21 cellular contexts compared by ENCODE assay signal in the genomic region with DNA sequence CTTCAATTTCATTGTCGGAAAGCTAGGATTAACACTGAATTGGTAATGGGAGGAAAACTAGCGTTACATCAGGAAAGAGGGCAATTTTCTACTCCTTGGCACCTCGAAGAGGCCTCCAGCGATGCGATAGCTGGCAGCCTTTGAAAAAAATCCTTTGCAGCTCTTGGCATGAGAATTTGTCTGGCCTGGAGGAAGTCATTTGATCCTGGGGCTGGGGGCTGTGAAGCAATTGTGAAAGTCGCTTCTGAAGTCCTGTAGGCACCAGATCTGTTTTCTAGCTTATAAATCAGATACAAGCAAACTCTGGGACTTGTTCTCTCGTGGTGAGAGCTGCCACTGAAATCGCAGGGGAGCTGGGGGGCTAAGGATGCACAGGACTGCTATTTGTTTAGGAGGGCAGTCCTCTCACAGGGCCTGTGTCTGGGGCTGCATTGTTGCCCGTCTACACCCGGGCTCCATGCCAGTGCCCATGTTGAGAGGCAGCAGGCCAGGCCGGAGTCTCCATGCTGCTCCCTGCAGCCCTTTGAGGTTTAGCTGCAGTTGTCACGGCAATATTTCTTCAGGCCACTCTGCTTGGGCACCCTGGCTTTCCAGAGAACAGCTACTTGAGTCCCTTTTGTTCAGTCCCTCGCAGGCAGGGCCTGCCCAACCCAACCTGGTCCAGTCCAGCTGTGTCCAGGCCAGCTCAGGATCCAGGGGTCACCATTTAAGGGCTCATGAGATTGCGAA.
DNase-seq lines count a peak whose midpoint lies in the region; ATAC-seq, FAIRE-seq and TF ChIP-seq lines count a peak whose summit lies in the region.
"Had no signal": no experiment of that assay in that cellular context is flagged by ENCODE, and none has a peak within 500 bp of the region (broad histone marks: within the 10 kb centered on the region; RNA-seq: fewer than 3 reads in every experiment).

No MANE protein-coding gene starts in this region.

- H3K4me3 ChIP-seq in osteoblast (ENCODE audit: insufficient read depth, low read length) (no peak overlapping the region), kidney (ENCODE audit: low read length in 2 of 2) (no peak overlapping the region)
- H3K4me3 ChIP-seq: cardiac muscle cell, gastrocnemius medialis, MG63 had no signal

- H3K27ac ChIP-seq in osteoblast (ENCODE audit: low read depth, low read length) (no peak overlapping the region), kidney (ENCODE audit: low read depth in 2 of 2, low read length in 2 of 2) (no peak overlapping the region)
- H3K27ac ChIP-seq: cardiac muscle cell, gastrocnemius medialis had no signal

- no peaks in the 10 kb centered on the region for H3K36me3 ChIP-seq in osteoblast (ENCODE audit: insufficient read depth, low read length)
- H3K36me3 ChIP-seq in kidney (ENCODE audit: control insufficient read depth in 1 of 2, insufficient read depth in 2 of 2, low read length in 2 of 2) = no peaks in the 10 kb centered on the region
- H3K36me3 ChIP-seq: cardiac muscle cell, gastrocnemius medialis, MG63 had no signal

- FAIRE-seq in kidney (lab: Jason Lieb, UNC) = no peak
- FAIRE-seq: small intestine had no signal

- H3K4me2 ChIP-seq in osteoblast (ENCODE audit: insufficient read depth, low read length) = no peak overlapping the region

- TF ChIP-seq CTCF in osteoblast (IDR thresholded peaks at IDR 0.05; ENCODE audit: extremely low read depth, low read depth, low read length) (no peak), omental fat pad (IDR thresholded peaks at IDR 0.05) (no peak), kidney (IDR thresholded peaks at IDR 0.05; ENCODE audit: borderline replicate concordance, extremely low read depth, insufficient read depth) (no peak)

- H3K4me1 ChIP-seq in osteoblast (ENCODE audit: insufficient read depth, low read length) (no peaks in the 10 kb centered on the region), kidney (ENCODE audit: control insufficient read depth in 1 of 2, insufficient read depth in 1 of 2, low read depth in 1 of 2, low read length in 2 of 2) (no peaks in the 10 kb centered on the region)
- H3K4me1 ChIP-seq: gastrocnemius medialis had no signal

- peaks cover 23% of the 10 kb centered on the region for H3K27me3 ChIP-seq in osteoblast (ENCODE audit: insufficient read depth, low read length)
- H3K27me3 ChIP-seq: cardiac muscle cell, gastrocnemius medialis, MG63 had no signal

- intact Hi-C loops in head of caudate nucleus (cut with DNase I) (no loop called here), kidney (cut with DNase I) (no loop called here)

- no peaks in the 10 kb centered on the region for H3K9me3 ChIP-seq in osteoblast (ENCODE audit: low read depth, low read length)
- no peaks in the 10 kb centered on the region for H3K9me3 ChIP-seq in kidney (ENCODE audit: control insufficient read depth in 1 of 2, low read length in 2 of 2)
- H3K9me3 ChIP-seq: gastrocnemius medialis, MG63 had no signal

- H3K79me2 ChIP-seq in osteoblast (ENCODE audit: insufficient read depth, low read length) = no peaks in the 10 kb centered on the region

- H2AFZ ChIP-seq in osteoblast (ENCODE audit: low read length) = no peak overlapping the region

- no peak overlapping the region for H3K9ac ChIP-seq in kidney (ENCODE audit: low read length in 2 of 2)

- no peak for ATAC-seq in GM21367 (IDR thresholded peaks at IDR 0.05; ENCODE audit: unreplicated experiment)
- no peak for ATAC-seq in omental fat pad (ENCODE audit: low FRiP score)
- ATAC-seq: activated CD4-positive, alpha-beta T cell treated with anti-CD3 and anti-CD28 coated beads for 36 hours; activated CD8-positive, alpha-beta memory T cell treated with anti-CD3 and anti-CD28 coated beads, Interleukin-2, amount 10 ng/mL, durations not matched to agents 7 days and 5 days; activated naive CD8-positive, alpha-beta T cell treated with anti-CD3 and anti-CD28 coated beads, Interleukin-2, amount 50 U/mL, for 24 hours; gastrocnemius medialis had no signal

- H4K20me1 ChIP-seq in osteoblast (ENCODE audit: insufficient read depth, low read length) = no peaks in the 10 kb centered on the region

- DNase-seq in C1 segment of cervical spinal cord (lab: John Stamatoyannopoulos, UW) (peak in 13 of 14 donors; percentile 4 to 79 (median 60)), NCI-H2196 treated with DMSO at 0.1 percent for 48 hours (lab: John Stamatoyannopoulos, UW; ENCODE audit: unreplicated experiment) (peak; percentile 24), head of caudate nucleus (peak; percentile 11 to 83 (median 56)), osteoblast (ENCODE audit: insufficient read length, low spot score, missing footprints) (peak; percentile 55), iPS-NIHi11 (ENCODE audit: low spot score) (no peak), omental fat pad (ENCODE audit: low spot score) (no peak), kidney (no peak)
- DNase-seq: activated CD4-positive, alpha-beta T cell treated with anti-CD3 and anti-CD28 coated beads for 36 hours; activated CD8-positive, alpha-beta memory T cell treated with anti-CD3 and anti-CD28 coated beads, Interleukin-2, amount 10 ng/mL, durations not matched to agents 7 days and 5 days; activated naive CD8-positive, alpha-beta T cell treated with anti-CD3 and anti-CD28 coated beads, Interleukin-2, amount 50 U/mL, for 24 hours; DMS 273 treated with DMSO at 0.1 percent for 48 hours; gastrocnemius medialis; GF-D8; HCEC 1CT; IMR-90; MG63; NCI-H1694 treated with DMSO at 0.1 percent for 48 hours; RPMI8226; small intestine had no signal

Comparison
In these comparisons a context has a peak if more than half of its experiments do, and no peak if none do; other contexts are left out.
1. DNase-seq: peak in C1 segment of cervical spinal cord (13 of 14), NCI-H2196 treated with DMSO at 0.1 percent for 48 hours (single experiment), head of caudate nucleus (42 of 42) and osteoblast (single experiment); none in iPS-NIHi11 (single experiment), omental fat pad (single experiment) and kidney (single experiment).